Comparison of ENCODE assay signal across 7 cellular contexts in genomic region chr2:206442516-206442853, GRCh38. TPM values are rescaled to one million over a fixed set of nuclear protein-coding genes. Genes with fewer than 3 reads are reported as not detected.
DNase-seq lines count a peak whose midpoint lies in the region; ATAC-seq, FAIRE-seq and TF ChIP-seq lines count a peak whose summit lies in the region.

No MANE protein-coding gene starts in this region.

- TF ChIP-seq POLR2A in NB4 (IDR thresholded peaks at IDR 0.05; ENCODE audit: extremely low read depth, insufficient read length) (no peak), H1 (IDR thresholded peaks at IDR 0.05; ENCODE audit: control extremely low read depth in 1 of 2, low read depth in 2 of 2, low read length in 2 of 2) (no peak), gastrocnemius medialis (IDR thresholded peaks at IDR 0.05) (no peak)

- no peak overlapping the region for H3K23ac ChIP-seq in H1 (ENCODE audit: insufficient read length)

- H3K23me2 ChIP-seq in H1 (ENCODE audit: low read depth, low read length) = peaks cover 10% of the 10 kb centered on the region

- H3K4me1 ChIP-seq in H1 (replicated peaks in 1 of 4; ENCODE audit: control insufficient read depth in 3 of 4, insufficient read depth in 4 of 4, low read length in 3 of 4) (peaks cover 0 to 13% (median 4%) of the 10 kb centered on the region in 4 experiments; a peak in 5 of 7 replicates), gastrocnemius medialis (peaks cover 8 to 10% of the 10 kb centered on the region in 2 donors), PC-9 (replicated peaks; ENCODE audit: insufficient read depth) (peaks cover 15% of the 10 kb centered on the region)

- H3K9ac ChIP-seq in H1 (replicated peaks in 1 of 4; ENCODE audit: extremely low read depth in 1 of 4, low read depth in 3 of 4, low read length in 3 of 4) = no peak overlapping the region

- H4K5ac ChIP-seq in H1 (ENCODE audit: insufficient read length, low read depth, low read length) = no peak overlapping the region

- H4K91ac ChIP-seq in H1 (replicated peaks; ENCODE audit: insufficient read length, low read length) = no peak overlapping the region

- no peak overlapping the region for H4K8ac ChIP-seq in H1 (ENCODE audit: extremely low read depth, insufficient read depth, low read length)

- H3K27me3 ChIP-seq in H1 (replicated peaks in 1 of 4; ENCODE audit: control insufficient read depth in 3 of 4, extremely low read depth in 1 of 4, insufficient read depth in 3 of 4, low read length in 3 of 4) = peaks cover 4 to 19% (median 12%) of the 10 kb centered on the region in 4 experiments; a peak in 5 of 7 replicates
- no peaks in the 10 kb centered on the region for H3K27me3 ChIP-seq in gastrocnemius medialis
- H3K27me3 ChIP-seq in PC-9 (ENCODE audit: insufficient read depth, low read depth) = no peaks in the 10 kb centered on the region

- TF ChIP-seq EP300 in H1 (IDR thresholded peaks at IDR 0.05; ENCODE audit: borderline replicate concordance in 1 of 2, low read depth in 2 of 2, low read length in 2 of 2) = no peak

- CTCF ChIA-PET in H1 (lab: Charles Lee; ENCODE audit: partially characterized antibody) (interaction anchor here (0.8 kb wide), 2 partner anchors 50 to 101 kb away, joined by 3 to 4 read pairs; no protein-coding TSS in a partner anchor), PC-9 (lab: Charles Lee) (no interaction called here)

- no peaks in the 10 kb centered on the region for H3K79me2 ChIP-seq in H1 (ENCODE audit: control insufficient read depth in 1 of 2, insufficient read depth in 2 of 2, low read length in 2 of 2)
- H3K79me2 ChIP-seq in PC-9 (ENCODE audit: low read depth) = no peaks in the 10 kb centered on the region

- DNase-seq in NB4 (ENCODE audit: low read depth) = peak; percentile 29
- no peak for DNase-seq in H1 (ENCODE audit: low read depth in 1 of 2, low spot score in 2 of 2)
- DNase-seq in gastrocnemius medialis = no peak
- DNase-seq in NCI-H187 (lab: John Stamatoyannopoulos, UW) = no peak
- no peak for DNase-seq in PC-9

- no peaks in the 10 kb centered on the region for H3K36me3 ChIP-seq in H1 (ENCODE audit: control insufficient read depth in 2 of 4, insufficient read depth in 4 of 4, low read length in 3 of 4)
- H3K36me3 ChIP-seq in gastrocnemius medialis = no peaks in the 10 kb centered on the region
- H3K36me3 ChIP-seq in PC-9 (ENCODE audit: low read depth) = no peaks in the 10 kb centered on the region

- no peak overlapping the region for H2BK120ac ChIP-seq in H1 (replicated peaks; ENCODE audit: low read depth, low read length)

- ATAC-seq in gastrocnemius medialis (no peak), GM21381 (IDR thresholded peaks at IDR 0.05; ENCODE audit: unreplicated experiment) (no peak)

- no peak overlapping the region for H3K18ac ChIP-seq in H1 (ENCODE audit: extremely low read depth, low read length)

- BruUV-seq in PC-9 (replicated peaks; lab: Mats Ljungman, UMichigan) = no TSS peak

- peaks cover 8% of the 10 kb centered on the region; the same call in 1 of the 2 replicates for H3F3A ChIP-seq in PC-9 (ENCODE audit: insufficient read depth, low read depth)

- H3K4me2 ChIP-seq in H1 (ENCODE audit: insufficient read depth in 1 of 2, low read depth in 2 of 2, low read length in 2 of 2) = peak overlapping the region; percentile 73 to 77
- no peak overlapping the region for H3K4me2 ChIP-seq in PC-9

- intact Hi-C loops in gastrocnemius medialis (cut with DNase I; ENCODE audit: low total_unique reads) = loop anchor here (5.0 to 10.0 kb wide), 2 partner anchors 168 to 280 kb away; partner anchors contain the start of gene ZDBF2
- intact Hi-C loops in PC-9 (cut with micrococcal nuclease; ENCODE audit: unreplicated experiment) = loop anchor here (10.0 kb wide), 1 partner anchor 358 kb away; the partner anchor contains the start of gene INO80D

- TF ChIP-seq CTCF in GM12875 (IDR thresholded peaks at IDR 0.05; ENCODE audit: borderline replicate concordance, insufficient read depth, low read depth, low read length) (no peak), NB4 (IDR thresholded peaks at IDR 0.05; ENCODE audit: low read depth, low read length) (no peak), H1 (IDR thresholded peaks at IDR 0.05; ENCODE audit: control extremely low read depth in 1 of 3, insufficient read depth in 1 of 3, low read depth in 1 of 3, low read length in 3 of 3) (no peak; a peak in 1 of 4 replicates), gastrocnemius medialis (IDR thresholded peaks at IDR 0.05 in 4 of 5, conservative IDR thresholded peaks at IDR 0.05 in 1 of 5) (no peak), PC-9 (conservative IDR thresholded peaks at IDR 0.05) (no peak)

- in situ Hi-C loops in gastrocnemius medialis (cut with MboI; ENCODE audit: low sequenced_read_pairs in 4 of 4) = no loop called here

- H3K9me2 ChIP-seq in PC-9 (ENCODE audit: insufficient read depth) = no peaks in the 10 kb centered on the region

- peak overlapping the region; percentile 81 for H3K4me3 ChIP-seq in GM12875 (ENCODE audit: low read depth, low read length)
- H3K4me3 ChIP-seq in NB4 (ENCODE audit: low read depth, low read length) = no peak overlapping the region
- peak overlapping the region in 3 of 4 experiments; percentile 51 to 74 (median 51); a peak in 6 of 8 replicates for H3K4me3 ChIP-seq in H1 (ENCODE audit: extremely low read depth in 1 of 4, insufficient read depth in 2 of 4, low read depth in 3 of 4, low read length in 4 of 4)
- H3K4me3 ChIP-seq in gastrocnemius medialis = peak overlapping the region; percentile 46 to 57 (median 54)
- H3K4me3 ChIP-seq in PC-9 = no peak overlapping the region

- H3K56ac ChIP-seq in H1 (replicated peaks; ENCODE audit: insufficient read length, low read depth, low read length) = no peak overlapping the region

- H3K79me1 ChIP-seq in H1 (ENCODE audit: low read depth, low read length) = no peaks in the 10 kb centered on the region

- no peak overlapping the region for H2BK12ac ChIP-seq in H1 (ENCODE audit: low read depth, low read length)

- H3K4ac ChIP-seq in H1 (replicated peaks; ENCODE audit: insufficient read length, low read depth, low read length) = no peak overlapping the region

- POLR2A ChIA-PET in H1 (lab: Charles Lee; ENCODE audit: partially characterized antibody) (no interaction called here), PC-9 (lab: Charles Lee; ENCODE audit: unreplicated experiment) (no interaction called here)

- H2AFZ ChIP-seq in H1 (ENCODE audit: low read length) (peak overlapping the region; percentile 94), PC-9 (no peak overlapping the region)

- no peak overlapping the region for H2BK5ac ChIP-seq in H1 (ENCODE audit: low read depth, low read length)

- no peak overlapping the region for H2AK5ac ChIP-seq in H1 (ENCODE audit: low read depth, low read length)

- no peak overlapping the region for H2BK20ac ChIP-seq in H1 (ENCODE audit: low read length)

- H3K14ac ChIP-seq in H1 (ENCODE audit: insufficient read length) = no peak overlapping the region

- no peak for TF ChIP-seq RAD21 in H1 (IDR thresholded peaks at IDR 0.05 in 1 of 2, conservative IDR thresholded peaks at IDR 0.05 in 1 of 2; ENCODE audit: low read depth in 2 of 2, low read length in 2 of 2)

- H2BK15ac ChIP-seq in H1 (ENCODE audit: low read length) = no peak overlapping the region

- H3K9me3 ChIP-seq in H1 (ENCODE audit: insufficient read depth in 2 of 2, low read depth in 1 of 2, low read length in 1 of 2) (no peaks in the 10 kb centered on the region), gastrocnemius medialis (no peaks in the 10 kb centered on the region), PC-9 (ENCODE audit: insufficient read depth, low read depth) (no peaks in the 10 kb centered on the region)

- no peak for FAIRE-seq in H1 (lab: Jason Lieb, UNC)

- H3K27ac ChIP-seq in H1 (ENCODE audit: low read depth, low read length) = no peak overlapping the region
- H3K27ac ChIP-seq in gastrocnemius medialis = no peak overlapping the region
- no peak overlapping the region for H3K27ac ChIP-seq in PC-9

- 41% methylated on average over 10 of the region's 10 CpGs; no CpG with 5 or more reads in 1 of the 2 experiments for WGBS in H1 (ENCODE audit: extremely low coverage in 1 of 2, insufficient coverage in 1 of 2, insufficient read length in 1 of 2, insufficient replicate concordance in 2 of 2, low coverage in 1 of 2, low lambda C conversion rate in 2 of 2, missing lambda C conversion rate in 1 of 2), 2 experiments

- peaks cover 0 to 2% of the 10 kb centered on the region in 2 experiments for H4K20me1 ChIP-seq in H1 (replicated peaks in 1 of 2; ENCODE audit: control insufficient read depth in 1 of 2, insufficient read depth in 2 of 2, low read length in 2 of 2)
- no peaks in the 10 kb centered on the region for H4K20me1 ChIP-seq in PC-9 (ENCODE audit: insufficient read depth)

TF ChIP-seq in H1, 55 proteins besides CTCF, POLR2A, EP300 and RAD21:
- peak; percentile 17; the same call in 1 of the 2 replicates for TF ChIP-seq MAFK (IDR thresholded peaks at IDR 0.05; ENCODE audit: low read depth, low read length)
- TF ChIP-seq, protein P1, sequence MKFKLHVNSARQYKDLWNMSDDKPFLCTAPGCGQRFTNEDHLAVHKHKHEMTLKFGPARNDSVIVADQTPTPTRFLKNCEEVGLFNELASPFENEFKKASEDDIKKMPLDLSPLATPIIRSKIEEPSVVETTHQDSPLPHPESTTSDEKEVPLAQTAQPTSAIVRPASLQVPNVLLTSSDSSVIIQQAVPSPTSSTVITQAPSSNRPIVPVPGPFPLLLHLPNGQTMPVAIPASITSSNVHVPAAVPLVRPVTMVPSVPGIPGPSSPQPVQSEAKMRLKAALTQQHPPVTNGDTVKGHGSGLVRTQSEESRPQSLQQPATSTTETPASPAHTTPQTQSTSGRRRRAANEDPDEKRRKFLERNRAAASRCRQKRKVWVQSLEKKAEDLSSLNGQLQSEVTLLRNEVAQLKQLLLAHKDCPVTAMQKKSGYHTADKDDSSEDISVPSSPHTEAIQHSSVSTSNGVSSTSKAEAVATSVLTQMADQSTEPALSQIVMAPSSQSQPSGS (IDR thresholded peaks at IDR 0.05; ENCODE audit: low read length) = no peak
- peak; percentile 47; the same call in 1 of the 2 replicates for TF ChIP-seq BACH1 (IDR thresholded peaks at IDR 0.05; ENCODE audit: low read length)

RNA-seq across cellular contexts. Expression of gene ADAM23, which starts 0.8 kb away (rescaled TPM):
- total RNA-seq in H1 (2021; fragmentation: NEBNext Ultra II Directional; extraction: Animal tissue kit (Norgen Biotek cat#: 25700)) = 20.8 and 21.3 TPM in 2 replicates
- 7.5 and 9.9 TPM in 2 replicates for polyA plus RNA-seq in H1 (2011; rRNA removed)
- polyA plus RNA-seq in H1 (2011; cell fraction: cytosol; rRNA removed) = 10.2 TPM
- polyA plus RNA-seq in H1 (2011; cell fraction: nucleus; rRNA removed) = 11.8 TPM
- 20.2 to 27.4 TPM (median 24.6 TPM) in 4 replicates for polyA plus RNA-seq in H1 (2012, experiment 1 of 2)
- 5.6 TPM for polyA plus RNA-seq in H1 (2012, experiment 2 of 2)
- polyA plus RNA-seq in H1 (2013, experiment 1 of 2) = 15.5 TPM
- polyA plus RNA-seq in H1 (2013, experiment 2 of 2) = 18.0 TPM
- 19.8 and 24.6 TPM in 2 replicates for polyA minus RNA-seq in H1 (2011; rRNA and poly(A)+ RNA removed)
- polyA minus RNA-seq in H1 (2011; cell fraction: cytosol; rRNA and poly(A)+ RNA removed) = 11.3 TPM
- 32.2 TPM for polyA minus RNA-seq in H1 (2011; cell fraction: nucleus; rRNA and poly(A)+ RNA removed)
- total RNA-seq in gastrocnemius medialis = 1 to 10 TPM in 3 of 4 donors, under 1 TPM in 1; 0.65 to 2.4 (median 1.6) TPM
- total RNA-seq in PC-9 (2021) = 8.9 and 12.0 TPM in 2 replicates

Comparison
In these comparisons a context has a peak if more than half of its experiments do, and no peak if none do; other contexts are left out.
1. H3K4me3 ChIP-seq: peak in GM12875 (single experiment), H1 (3 of 4) and gastrocnemius medialis (4 of 4); none in NB4 (single experiment) and PC-9 (single experiment).